Comparison of ENCODE assay signal across 13 cellular contexts in genomic region chr20:1663917-1664316, GRCh38. TPM values are rescaled to one million over a fixed set of nuclear protein-coding genes. Genes with fewer than 3 reads are reported as not detected.
DNase-seq lines count a peak whose midpoint lies in the region; TF ChIP-seq lines count a peak whose summit lies in the region.
"Had no signal": no experiment of that assay in that cellular context is flagged by ENCODE, and none has a peak within 500 bp of the region (broad histone marks: within the 10 kb centered on the region; RNA-seq: fewer than 3 reads in every experiment).

No MANE protein-coding gene starts in this region.

- peaks cover 20% of the 10 kb centered on the region for H3K4me1 ChIP-seq in thymus (ENCODE audit: control insufficient read depth, insufficient read depth, low read length)
- H3K4me1 ChIP-seq: testis had no signal

- TF ChIP-seq CTCF in RWPE1 (conservative IDR thresholded peaks at IDR 0.05; ENCODE audit: low read depth) = no peak

- no peaks in the 10 kb centered on the region for H3K9me3 ChIP-seq in thymus (ENCODE audit: control insufficient read depth)
- H3K9me3 ChIP-seq: testis had no signal

- H3K36me3 Mint-ChIP-seq in activated naive CD4-positive, alpha-beta T cell treated with anti-CD3 and anti-CD28 coated beads for 36 hours (ENCODE audit: low read depth) = peaks cover 9% of the 10 kb centered on the region
- H3K36me3 Mint-ChIP-seq: memory B cell had no signal

- WGBS in thymus = 71% methylated on average over 2 of the region's 2 CpGs

- H3K4me3 ChIP-seq in thymus (ENCODE audit: low read length) = no peak overlapping the region
- H3K4me3 ChIP-seq: testis had no signal

- H3K27ac Mint-ChIP-seq in activated naive CD4-positive, alpha-beta T cell treated with anti-CD3 and anti-CD28 coated beads for 36 hours = peak overlapping the region; percentile 98
- H3K27ac Mint-ChIP-seq: memory B cell had no signal

- DNase-seq in activated naive CD4-positive, alpha-beta T cell treated with anti-CD3 and anti-CD28 coated beads for 36 hours = peak; percentile 69
- DNase-seq in activated naive CD4-positive, alpha-beta T cell treated with Interleukin-2 at 50 U/mL for 16 hours = no peak
- peak; percentile 34 for DNase-seq in RWPE1 (ENCODE audit: low spot score)
- DNase-seq in epithelial cell of prostate (ENCODE audit: low read depth, low spot score) = peak; percentile 45
- no peak for DNase-seq in NCI-H524 treated with DMSO at 0.1 percent for 48 hours (lab: John Stamatoyannopoulos, UW)
- no peak for DNase-seq in hippocampal formation (lab: John Stamatoyannopoulos, UW)
- DNase-seq in dermis blood vessel endothelial cell = no peak
- DNase-seq: activated gamma-delta T cell, NCI-H2081, testis had no signal

- intact Hi-C loops in activated naive CD4-positive, alpha-beta T cell treated with anti-CD3 and anti-CD28 coated beads for 36 hours (cut with micrococcal nuclease) = loop anchor here (1.0 to 10.0 kb wide), 6 partner anchors 8 to 829 kb away; partner anchors contain the start of genes FAM110A and STK35

- H3K9me3 Mint-ChIP-seq in activated naive CD4-positive, alpha-beta T cell treated with anti-CD3 and anti-CD28 coated beads for 36 hours = no peaks in the 10 kb centered on the region
- H3K9me3 Mint-ChIP-seq: memory B cell had no signal

- H3K27ac ChIP-seq in RWPE1 = no peak overlapping the region
- no peak overlapping the region for H3K27ac ChIP-seq in epithelial cell of prostate
- peak overlapping the region; percentile 62 for H3K27ac ChIP-seq in thymus (ENCODE audit: low read depth)
- H3K27ac ChIP-seq: testis had no signal

- H3K4me3 Mint-ChIP-seq in activated naive CD4-positive, alpha-beta T cell treated with anti-CD3 and anti-CD28 coated beads for 36 hours = peak overlapping the region; percentile 45

- CTCF ChIA-PET in activated naive CD4-positive, alpha-beta T cell treated with anti-CD3 and anti-CD28 coated beads for 36 hours (lab: Charles Lee) = interaction anchor here (3.2 kb wide), 1 partner anchor 12 kb away, joined by 18 read pairs; no protein-coding TSS in a partner anchor
- CTCF ChIA-PET in RWPE1 (lab: Yijun Ruan, JAX) = no interaction called here

- POLR2A ChIA-PET in RWPE1 (lab: Yijun Ruan, JAX; ENCODE audit: low non-redundant PET) = no interaction called here

- no peaks in the 10 kb centered on the region for H3K27me3 Mint-ChIP-seq in activated naive CD4-positive, alpha-beta T cell treated with anti-CD3 and anti-CD28 coated beads for 36 hours (ENCODE audit: low read depth)
- H3K27me3 Mint-ChIP-seq: memory B cell had no signal

- peaks cover 90% of the 10 kb centered on the region for H3K4me1 Mint-ChIP-seq in activated naive CD4-positive, alpha-beta T cell treated with anti-CD3 and anti-CD28 coated beads for 36 hours (ENCODE audit: low read depth)

- H3K36me3 ChIP-seq in thymus (ENCODE audit: control insufficient read depth, insufficient read depth) = no peaks in the 10 kb centered on the region

- no peaks in the 10 kb centered on the region for H3K27me3 ChIP-seq in thymus (ENCODE audit: control insufficient read depth, insufficient read depth)
- H3K27me3 ChIP-seq: testis had no signal

RNA-seq across cellular contexts. Expression of gene SIRPG, which starts 6.3 kb away (rescaled TPM):
- 10 to 100 TPM; 35.9 to 36.3 TPM for total RNA-seq in activated naive CD4-positive, alpha-beta T cell treated with anti-CD3 and anti-CD28 coated beads for 36 hours
- 51.0 TPM for polyA plus RNA-seq in thymus
- total RNA-seq in dermis blood vessel endothelial cell = not detected in 2 replicates
- total RNA-seq: pulmonary artery endothelial cell had no signal

RNA-seq across cellular contexts. Expression of gene SIRPB1, which starts 44.1 kb away (rescaled TPM):
- total RNA-seq in activated naive CD4-positive, alpha-beta T cell treated with anti-CD3 and anti-CD28 coated beads for 36 hours = 1 to 10 TPM; 1.4 to 2.0 TPM
- polyA plus RNA-seq in thymus = 1.2 TPM
- total RNA-seq in dermis blood vessel endothelial cell = 0.17 and 4.0 TPM in 2 replicates

Comparison
In these comparisons a context has a peak if more than half of its experiments do, and no peak if none do; other contexts are left out.
1. DNase-seq: peak in activated naive CD4-positive, alpha-beta T cell treated with anti-CD3 and anti-CD28 coated beads for 36 hours (single experiment), RWPE1 (single experiment) and epithelial cell of prostate (single experiment); none in activated naive CD4-positive, alpha-beta T cell treated with Interleukin-2 at 50 U/mL for 16 hours (single experiment), NCI-H524 treated with DMSO at 0.1 percent for 48 hours (single experiment), hippocampal formation (0 of 2) and dermis blood vessel endothelial cell (single experiment).
2. RNA of gene SIRPG, which starts 6.3 kb away (total RNA-seq): 35.9 to 36.3 TPM in activated naive CD4-positive, alpha-beta T cell treated with anti-CD3 and anti-CD28 coated beads for 36 hours; not detected in dermis blood vessel endothelial cell; every median in the first group is over 10 times any median in the second.